In the genomic region with DNA sequence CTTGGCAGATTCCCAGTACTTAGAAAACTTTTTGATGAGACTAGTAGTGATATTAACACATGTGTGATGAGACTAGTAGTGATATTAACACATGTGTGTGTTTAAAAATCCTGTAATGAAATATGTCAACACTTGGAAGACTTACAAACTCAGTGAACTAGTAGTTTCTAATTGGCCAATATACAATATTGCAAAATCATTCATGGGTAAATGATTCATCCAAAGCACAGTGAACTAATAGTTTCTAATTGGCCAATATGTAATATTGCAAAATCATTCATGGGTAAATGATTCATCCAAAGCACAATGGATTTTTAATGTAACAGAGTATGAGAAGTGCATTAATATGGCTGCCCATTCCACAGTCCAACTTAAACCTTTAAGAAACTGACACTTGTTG, we compare ENCODE assay signal across 1 cellular context.
A peak's percentile ranks its signal among the peaks of the same experiment; 100 is the strongest.
TF ChIP-seq lines count a peak whose summit lies in the region.

No MANE protein-coding gene starts in this region.

TF ChIP-seq in HepG2, 621 proteins besides CTCF, POLR2A, EP300 and RAD21 (continued from another document):
- TF ChIP-seq, protein P1, sequence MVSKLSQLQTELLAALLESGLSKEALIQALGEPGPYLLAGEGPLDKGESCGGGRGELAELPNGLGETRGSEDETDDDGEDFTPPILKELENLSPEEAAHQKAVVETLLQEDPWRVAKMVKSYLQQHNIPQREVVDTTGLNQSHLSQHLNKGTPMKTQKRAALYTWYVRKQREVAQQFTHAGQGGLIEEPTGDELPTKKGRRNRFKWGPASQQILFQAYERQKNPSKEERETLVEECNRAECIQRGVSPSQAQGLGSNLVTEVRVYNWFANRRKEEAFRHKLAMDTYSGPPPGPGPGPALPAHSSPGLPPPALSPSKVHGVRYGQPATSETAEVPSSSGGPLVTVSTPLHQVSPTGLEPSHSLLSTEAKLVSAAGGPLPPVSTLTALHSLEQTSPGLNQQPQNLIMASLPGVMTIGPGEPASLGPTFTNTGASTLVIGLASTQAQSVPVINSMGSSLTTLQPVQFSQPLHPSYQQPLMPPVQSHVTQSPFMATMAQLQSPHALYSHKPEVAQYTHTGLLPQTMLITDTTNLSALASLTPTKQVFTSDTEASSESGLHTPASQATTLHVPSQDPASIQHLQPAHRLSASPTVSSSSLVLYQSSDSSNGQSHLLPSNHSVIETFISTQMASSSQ (IDR thresholded peaks at IDR 0.05; ENCODE audit: low read depth), result peak; percentile 77
- TF ChIP-seq, protein P1 (CRISPR knock-in tag; IDR thresholded peaks at IDR 0.05; ENCODE audit: borderline replicate concordance), result peak; percentile 22; the same call in 1 of the 2 replicates
- TF ChIP-seq CBX1 (IDR thresholded peaks at IDR 0.05; ENCODE audit: low read depth) (no peak), ZNF792 (CRISPR knock-in tag; IDR thresholded peaks at IDR 0.05) (no peak), SETDB1 (CRISPR knock-in tag; IDR thresholded peaks at IDR 0.05; ENCODE audit: borderline replicate concordance) (no peak), GLI4 (CRISPR knock-in tag; IDR thresholded peaks at IDR 0.05; ENCODE audit: borderline replicate concordance) (no peak)
- TF ChIP-seq, protein P2, sequence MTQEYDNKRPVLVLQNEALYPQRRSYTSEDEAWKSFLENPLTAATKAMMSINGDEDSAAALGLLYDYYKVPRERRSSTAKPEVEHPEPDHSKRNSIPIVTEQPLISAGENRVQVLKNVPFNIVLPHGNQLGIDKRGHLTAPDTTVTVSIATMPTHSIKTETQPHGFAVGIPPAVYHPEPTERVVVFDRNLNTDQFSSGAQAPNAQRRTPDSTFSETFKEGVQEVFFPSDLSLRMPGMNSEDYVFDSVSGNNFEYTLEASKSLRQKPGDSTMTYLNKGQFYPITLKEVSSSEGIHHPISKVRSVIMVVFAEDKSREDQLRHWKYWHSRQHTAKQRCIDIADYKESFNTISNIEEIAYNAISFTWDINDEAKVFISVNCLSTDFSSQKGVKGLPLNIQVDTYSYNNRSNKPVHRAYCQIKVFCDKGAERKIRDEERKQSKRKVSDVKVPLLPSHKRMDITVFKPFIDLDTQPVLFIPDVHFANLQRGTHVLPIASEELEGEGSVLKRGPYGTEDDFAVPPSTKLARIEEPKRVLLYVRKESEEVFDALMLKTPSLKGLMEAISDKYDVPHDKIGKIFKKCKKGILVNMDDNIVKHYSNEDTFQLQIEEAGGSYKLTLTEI (CRISPR knock-in tag; conservative IDR thresholded peaks at IDR 0.05), result no peak
- TF ChIP-seq, protein P3, sequence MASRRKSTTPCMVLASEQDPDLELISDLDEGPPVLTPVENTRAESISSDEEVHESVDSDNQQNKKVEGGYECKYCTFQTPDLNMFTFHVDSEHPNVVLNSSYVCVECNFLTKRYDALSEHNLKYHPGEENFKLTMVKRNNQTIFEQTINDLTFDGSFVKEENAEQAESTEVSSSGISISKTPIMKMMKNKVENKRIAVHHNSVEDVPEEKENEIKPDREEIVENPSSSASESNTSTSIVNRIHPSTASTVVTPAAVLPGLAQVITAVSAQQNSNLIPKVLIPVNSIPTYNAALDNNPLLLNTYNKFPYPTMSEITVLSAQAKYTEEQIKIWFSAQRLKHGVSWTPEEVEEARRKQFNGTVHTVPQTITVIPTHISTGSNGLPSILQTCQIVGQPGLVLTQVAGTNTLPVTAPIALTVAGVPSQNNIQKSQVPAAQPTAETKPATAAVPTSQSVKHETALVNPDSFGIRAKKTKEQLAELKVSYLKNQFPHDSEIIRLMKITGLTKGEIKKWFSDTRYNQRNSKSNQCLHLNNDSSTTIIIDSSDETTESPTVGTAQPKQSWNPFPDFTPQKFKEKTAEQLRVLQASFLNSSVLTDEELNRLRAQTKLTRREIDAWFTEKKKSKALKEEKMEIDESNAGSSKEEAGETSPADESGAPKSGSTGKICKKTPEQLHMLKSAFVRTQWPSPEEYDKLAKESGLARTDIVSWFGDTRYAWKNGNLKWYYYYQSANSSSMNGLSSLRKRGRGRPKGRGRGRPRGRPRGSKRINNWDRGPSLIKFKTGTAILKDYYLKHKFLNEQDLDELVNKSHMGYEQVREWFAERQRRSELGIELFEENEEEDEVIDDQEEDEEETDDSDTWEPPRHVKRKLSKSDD (CRISPR knock-in tag; IDR thresholded peaks at IDR 0.05; ENCODE audit: low read depth), result no peak
- TF ChIP-seq, protein P4, sequence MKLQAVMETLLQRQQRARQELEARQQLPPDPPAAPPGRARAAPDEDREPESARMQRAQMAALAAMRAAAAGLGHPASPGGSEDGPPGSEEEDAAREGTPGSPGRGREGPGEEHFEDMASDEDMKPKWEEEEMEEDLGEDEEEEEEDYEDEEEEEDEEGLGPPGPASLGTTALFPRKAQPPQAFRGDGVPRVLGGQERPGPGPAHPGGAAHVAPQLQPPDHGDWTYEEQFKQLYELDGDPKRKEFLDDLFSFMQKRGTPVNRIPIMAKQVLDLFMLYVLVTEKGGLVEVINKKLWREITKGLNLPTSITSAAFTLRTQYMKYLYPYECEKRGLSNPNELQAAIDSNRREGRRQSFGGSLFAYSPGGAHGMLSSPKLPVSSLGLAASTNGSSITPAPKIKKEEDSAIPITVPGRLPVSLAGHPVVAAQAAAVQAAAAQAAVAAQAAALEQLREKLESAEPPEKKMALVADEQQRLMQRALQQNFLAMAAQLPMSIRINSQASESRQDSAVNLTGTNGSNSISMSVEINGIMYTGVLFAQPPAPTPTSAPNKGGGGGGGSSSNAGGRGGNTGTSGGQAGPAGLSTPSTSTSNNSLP (IDR thresholded peaks at IDR 0.05; ENCODE audit: low read depth, low read length), result peak; percentile 61; the same call in 1 of the 2 replicates
